ENCODE assay signal across 8 cellular contexts in the genomic region with DNA sequence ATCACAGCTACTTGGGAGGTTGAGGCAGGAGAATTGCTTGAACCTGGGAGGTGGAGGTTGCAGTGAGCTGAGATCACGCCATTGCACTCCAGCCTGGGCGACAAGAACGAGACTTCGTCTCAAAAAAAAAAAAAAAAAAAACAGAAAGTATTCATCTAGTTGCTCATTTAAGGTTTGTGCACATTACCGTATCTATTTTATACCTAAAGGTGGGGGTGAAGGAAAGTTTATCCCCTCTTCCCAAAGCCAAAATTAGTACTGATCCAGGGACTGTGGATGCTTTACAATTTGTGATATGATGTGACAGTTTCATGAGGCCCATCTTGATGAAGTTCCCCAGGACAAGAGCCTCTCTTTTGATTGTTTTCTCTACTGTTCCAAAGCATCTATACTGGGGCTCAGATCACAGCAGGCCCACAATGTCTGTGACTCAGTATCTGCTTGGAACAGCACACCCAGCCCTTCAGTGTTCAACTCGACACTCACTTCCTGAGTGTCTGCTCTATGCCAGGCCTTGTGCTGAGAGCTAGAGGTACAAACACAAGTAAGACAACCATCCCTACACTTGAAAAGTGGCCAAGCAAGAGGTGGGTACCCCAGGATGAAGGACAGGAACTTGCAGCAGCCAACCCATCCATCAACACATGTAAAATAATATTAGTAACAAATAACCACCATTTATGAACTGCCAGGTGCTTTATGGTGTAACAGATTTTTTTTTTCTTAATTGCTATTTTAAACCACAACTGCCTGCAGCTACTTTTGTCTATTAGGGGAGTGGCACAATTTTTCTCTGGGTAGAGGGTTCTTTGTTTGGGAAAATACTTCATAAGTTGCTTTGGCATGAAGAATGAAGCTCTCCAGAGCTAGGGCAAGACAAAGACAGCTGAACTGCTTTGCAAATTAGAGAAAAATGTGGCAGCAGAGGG. TPM values are rescaled to one million over a fixed set of nuclear protein-coding genes. Genes with fewer than 3 reads are reported as not detected.
DNase-seq lines count a peak whose midpoint lies in the region; ATAC-seq, FAIRE-seq and TF ChIP-seq lines count a peak whose summit lies in the region.

No MANE protein-coding gene starts in this region.

- no peak overlapping the region for H2BK20ac ChIP-seq in H1 (ENCODE audit: low read length)

- H2BK120ac ChIP-seq in H1 (replicated peaks; ENCODE audit: low read depth, low read length): no peak overlapping the region

- no peak overlapping the region for H4K5ac ChIP-seq in H1 (ENCODE audit: insufficient read length, low read depth, low read length)

- H3K9me2 ChIP-seq in GM23248 (ENCODE audit: insufficient read depth): no peaks in the 10 kb centered on the region

- no peaks in the 10 kb centered on the region for H3K79me1 ChIP-seq in H1 (ENCODE audit: low read depth, low read length)

- no peak overlapping the region for H3K4me3 ChIP-seq in GM23248
- no peak overlapping the region for H3K4me3 ChIP-seq in H1 (ENCODE audit: extremely low read depth in 1 of 4, insufficient read depth in 2 of 4, low read depth in 3 of 4, low read length in 4 of 4)

- TF ChIP-seq EP300 in H1 (IDR thresholded peaks at IDR 0.05; ENCODE audit: borderline replicate concordance in 1 of 2, low read depth in 2 of 2, low read length in 2 of 2): no peak

- H3K27me3 ChIP-seq in GM23248 (replicated peaks; ENCODE audit: insufficient read depth) (no peaks in the 10 kb centered on the region), H1 (replicated peaks in 1 of 4; ENCODE audit: control insufficient read depth in 3 of 4, extremely low read depth in 1 of 4, insufficient read depth in 3 of 4, low read length in 3 of 4) (no peaks in the 10 kb centered on the region)

- no peak overlapping the region for H4K8ac ChIP-seq in H1 (ENCODE audit: extremely low read depth, insufficient read depth, low read length)

- H3F3A ChIP-seq in GM23248 (ENCODE audit: insufficient read depth): peaks cover 11% of the 10 kb centered on the region

- H2BK12ac ChIP-seq in H1 (ENCODE audit: low read depth, low read length): no peak overlapping the region

- H3K9ac ChIP-seq in GM23248 (0 out of 2 replicates have a peak overlapping the region, but pooled peaks have one; percentile 12), H1 (replicated peaks in 1 of 4; ENCODE audit: extremely low read depth in 1 of 4, low read depth in 3 of 4, low read length in 3 of 4) (no peak overlapping the region)

- no peak overlapping the region for H3K56ac ChIP-seq in H1 (replicated peaks; ENCODE audit: insufficient read length, low read depth, low read length)

- H2AFZ ChIP-seq in GM23248 (peak overlapping the region; percentile 71), H1 (ENCODE audit: low read length) (peak overlapping the region; percentile 54)

- CTCF ChIA-PET in H1 (lab: Charles Lee; ENCODE audit: partially characterized antibody): interaction anchor here (0.8 to 2.3 kb wide), 9 partner anchors 7 to 37 kb away, joined by 3 to 12 read pairs (median 4); no protein-coding TSS in a partner anchor

- no peaks in the 10 kb centered on the region for H3K79me2 ChIP-seq in GM23248 (ENCODE audit: insufficient read depth)
- H3K79me2 ChIP-seq in H1 (ENCODE audit: control insufficient read depth in 1 of 2, insufficient read depth in 2 of 2, low read length in 2 of 2): no peaks in the 10 kb centered on the region

- no peak overlapping the region for H3K18ac ChIP-seq in H1 (ENCODE audit: extremely low read depth, low read length)

- in situ Hi-C loops in GM23248 (cut with MboI): no loop called here

- TF ChIP-seq POLR2A in H1 (IDR thresholded peaks at IDR 0.05; ENCODE audit: control extremely low read depth in 1 of 2, low read depth in 2 of 2, low read length in 2 of 2): no peak

- H2AK5ac ChIP-seq in H1 (ENCODE audit: low read depth, low read length): no peak overlapping the region

- no peaks in the 10 kb centered on the region for H4K20me1 ChIP-seq in GM23248 (ENCODE audit: insufficient read depth)
- no peaks in the 10 kb centered on the region for H4K20me1 ChIP-seq in H1 (replicated peaks in 1 of 2; ENCODE audit: control insufficient read depth in 1 of 2, insufficient read depth in 2 of 2, low read length in 2 of 2)

- H3K4me1 ChIP-seq in GM23248 (ENCODE audit: insufficient read depth): peaks cover 10% of the 10 kb centered on the region
- H3K4me1 ChIP-seq in H1 (replicated peaks in 1 of 4; ENCODE audit: control insufficient read depth in 3 of 4, insufficient read depth in 4 of 4, low read length in 3 of 4): peaks cover 0 to 6% (median 3%) of the 10 kb centered on the region in 4 experiments; a peak in 6 of 7 replicates

- H3K27ac ChIP-seq in GM23248: peak overlapping the region; percentile 20
- H3K27ac ChIP-seq in H1 (ENCODE audit: low read depth, low read length): no peak overlapping the region

- no peak for TF ChIP-seq CTCF in H1 (IDR thresholded peaks at IDR 0.05; ENCODE audit: control extremely low read depth in 1 of 3, insufficient read depth in 1 of 3, low read depth in 1 of 3, low read length in 3 of 3)

- no peak for ATAC-seq in GM18858 (IDR thresholded peaks at IDR 0.05; ENCODE audit: unreplicated experiment)
- no peak for ATAC-seq in left lobe of liver

- WGBS in GM23248 (ENCODE audit: low coverage in 1 of 2, low lambda C conversion rate in 2 of 2, missing lambda C conversion rate in 2 of 2), 2 experiments: 79 to 84% methylated on average over 6 of the region's 6 CpGs
- 100% methylated on average over 3 of the region's 6 CpGs; no CpG with 5 or more reads in 1 of the 2 experiments for WGBS in H1 (ENCODE audit: extremely low coverage in 1 of 2, insufficient coverage in 1 of 2, insufficient read length in 1 of 2, insufficient replicate concordance in 2 of 2, low coverage in 1 of 2, low lambda C conversion rate in 2 of 2, missing lambda C conversion rate in 1 of 2), 2 experiments

- no peak for TF ChIP-seq RAD21 in H1 (IDR thresholded peaks at IDR 0.05 in 1 of 2, conservative IDR thresholded peaks at IDR 0.05 in 1 of 2; ENCODE audit: low read depth in 2 of 2, low read length in 2 of 2)

- DNase-seq in GM23248 (peak; percentile 78), H1 (ENCODE audit: low read depth in 1 of 2, low spot score in 2 of 2) (no peak), NCI-H1694 treated with DMSO at 0.1 percent for 48 hours (lab: John Stamatoyannopoulos, UW) (no peak), occipital lobe (lab: John Stamatoyannopoulos, UW) (no peak), left lobe of liver (ENCODE audit: low spot score) (no peak)
- DNase-seq in activated CD4-positive, alpha-beta T cell treated with anti-CD3 and anti-CD28 coated beads for 4 hours: peak; percentile 43 to 49
- peak; percentile 16 to 26 for DNase-seq in stimulated activated CD4-positive, alpha-beta T cell treated with anti-CD3 and anti-CD28 coated beads, Interleukin-15, amount 100 ng/mL, for 48 hours (ENCODE audit: low read depth in 2 of 2)

- POLR2A ChIA-PET in H1 (lab: Charles Lee; ENCODE audit: partially characterized antibody): interaction anchor here (1.2 to 1.5 kb wide), 2 partner anchors 23 to 29 kb away, joined by 3 to 4 read pairs; a partner anchor contains a TSS

- no peak overlapping the region for H3K4ac ChIP-seq in H1 (replicated peaks; ENCODE audit: insufficient read length, low read depth, low read length)

- H2BK15ac ChIP-seq in H1 (ENCODE audit: low read length): no peak overlapping the region

- no peaks in the 10 kb centered on the region for H3K23me2 ChIP-seq in H1 (ENCODE audit: low read depth, low read length)

- no peak overlapping the region for H3K4me2 ChIP-seq in GM23248 (ENCODE audit: unreplicated experiment)
- no peak overlapping the region for H3K4me2 ChIP-seq in H1 (ENCODE audit: insufficient read depth in 1 of 2, low read depth in 2 of 2, low read length in 2 of 2)

- H3K23ac ChIP-seq in H1 (ENCODE audit: insufficient read length): no peak overlapping the region

- no peak overlapping the region for H3K14ac ChIP-seq in H1 (ENCODE audit: insufficient read length)

- H3K9me3 ChIP-seq in GM23248 (ENCODE audit: low read depth) (no peaks in the 10 kb centered on the region), H1 (ENCODE audit: insufficient read depth in 2 of 2, low read depth in 1 of 2, low read length in 1 of 2) (0 out of 4 replicates have a peak, but pooled peaks cover 0 to 3% of the 10 kb centered on the region in 2 experiments)

- FAIRE-seq in H1 (lab: Jason Lieb, UNC): no peak

- no peak overlapping the region for H2BK5ac ChIP-seq in H1 (ENCODE audit: low read depth, low read length)

- H4K91ac ChIP-seq in H1 (replicated peaks; ENCODE audit: insufficient read length, low read length): no peak overlapping the region

- H3K36me3 ChIP-seq in GM23248 (ENCODE audit: low read depth) (no peaks in the 10 kb centered on the region), H1 (ENCODE audit: control insufficient read depth in 2 of 4, insufficient read depth in 4 of 4, low read length in 3 of 4) (no peaks in the 10 kb centered on the region)

TF ChIP-seq in H1, 55 proteins besides CTCF, POLR2A, EP300 and RAD21 (continues in another document):
- TF ChIP-seq CEBPB (IDR thresholded peaks at IDR 0.05; ENCODE audit: low read depth, low read length): no peak

RNA-seq across cellular contexts. Expression of a gene that starts 29.0 kb away (rescaled TPM):
- 41.7 and 50.6 TPM in 2 replicates for total RNA-seq in GM23248 (2014; rRNA removed; shearing (Covaris generic))
- polyA plus RNA-seq in GM23248 (2016; fragmentation: Nextera tagmentation; extraction: Ambion mirVana) (65.7 and 68.6 TPM in 2 replicates), H1 (2011; rRNA removed) (53.8 and 62.7 TPM in 2 replicates)
- 281 and 284 TPM in 2 replicates for total RNA-seq in H1 (2021; fragmentation: NEBNext Ultra II Directional; extraction: Animal tissue kit (Norgen Biotek cat#: 25700))
- polyA plus RNA-seq in H1 (2011; cell fraction: cytosol; rRNA removed): 64.7 TPM
- polyA plus RNA-seq in H1 (2011; cell fraction: nucleus; rRNA removed): 110 TPM
- 171 to 223 TPM (median 192 TPM) in 4 replicates for polyA plus RNA-seq in H1 (2012, experiment 1 of 2)
- polyA plus RNA-seq in H1 (2012, experiment 2 of 2): 72.6 TPM
- polyA plus RNA-seq in H1 (2013, experiment 1 of 2): 218 TPM
- polyA plus RNA-seq in H1 (2013, experiment 2 of 2): 211 TPM
- 49.3 and 53.9 TPM in 2 replicates for polyA minus RNA-seq in H1 (2011; rRNA and poly(A)+ RNA removed)
- polyA minus RNA-seq in H1 (2011; cell fraction: cytosol; rRNA and poly(A)+ RNA removed): 93.5 TPM
- polyA minus RNA-seq in H1 (2011; cell fraction: nucleus; rRNA and poly(A)+ RNA removed): 69.0 TPM
- total RNA-seq in occipital lobe (87.2 TPM), left lobe of liver (24.1 TPM)

RNA-seq across cellular contexts. Expression of a gene that starts 46.5 kb away (rescaled TPM):
- total RNA-seq in GM23248 (2014; rRNA removed; shearing (Covaris generic)): 379 and 430 TPM in 2 replicates
- polyA plus RNA-seq in GM23248 (2016; fragmentation: Nextera tagmentation; extraction: Ambion mirVana) (292 and 376 TPM in 2 replicates), H1 (2011; rRNA removed) (39.1 and 87.4 TPM in 2 replicates)
- total RNA-seq in H1 (2021; fragmentation: NEBNext Ultra II Directional; extraction: Animal tissue kit (Norgen Biotek cat#: 25700)): 167 and 214 TPM in 2 replicates
- polyA plus RNA-seq in H1 (2011; cell fraction: cytosol; rRNA removed): 92.5 TPM
- polyA plus RNA-seq in H1 (2011; cell fraction: nucleus; rRNA removed): 67.4 TPM
- polyA plus RNA-seq in H1 (2012, experiment 1 of 2): 138 to 236 TPM (median 166 TPM) in 4 replicates
- 38.0 TPM for polyA plus RNA-seq in H1 (2012, experiment 2 of 2)
- polyA plus RNA-seq in H1 (2013, experiment 1 of 2): 296 TPM
- polyA plus RNA-seq in H1 (2013, experiment 2 of 2): 306 TPM
- 197 and 236 TPM in 2 replicates for polyA minus RNA-seq in H1 (2011; rRNA and poly(A)+ RNA removed)
- polyA minus RNA-seq in H1 (2011; cell fraction: cytosol; rRNA and poly(A)+ RNA removed): 146 TPM
- polyA minus RNA-seq in H1 (2011; cell fraction: nucleus; rRNA and poly(A)+ RNA removed): 133 TPM
- total RNA-seq in occipital lobe (551 TPM), left lobe of liver (66.7 TPM)

Comparison
In these comparisons a context has a peak if more than half of its experiments do, and no peak if none do; other contexts are left out.
1. DNase-seq: peak in GM23248 (single experiment), activated CD4-positive, alpha-beta T cell treated with anti-CD3 and anti-CD28 coated beads for 4 hours (2 of 2) and stimulated activated CD4-positive, alpha-beta T cell treated with anti-CD3 and anti-CD28 coated beads, Interleukin-15, amount 100 ng/mL, for 48 hours (2 of 2); none in H1 (0 of 2), NCI-H1694 treated with DMSO at 0.1 percent for 48 hours (single experiment), occipital lobe (single experiment) and left lobe of liver (single experiment).